ENCODE assay signal across 25 cellular contexts in genomic region chr10:29297678-29298077, GRCh38. TPM values are rescaled to one million over a fixed set of nuclear protein-coding genes. Genes with fewer than 3 reads are reported as not detected.
"Had no signal": no experiment of that assay in that cellular context is flagged by ENCODE, and none has a peak within 500 bp of the region (broad histone marks: within the 10 kb centered on the region; RNA-seq: fewer than 3 reads in every experiment).

No MANE protein-coding gene starts in this region.

- H3K4me3 ChIP-seq: dorsolateral prefrontal cortex, SJCRH30 had no signal

- H3K4me1 ChIP-seq: SJCRH30 had no signal

- H3K27me3 ChIP-seq: SJCRH30 had no signal

- ATAC-seq: activated CD8-positive, alpha-beta memory T cell treated with anti-CD3 and anti-CD28 coated beads, Interleukin-2, amount 10 ng/mL, durations not matched to agents 7 days and 5 days; natural killer cell treated with Interleukin-12 subunit alpha and Interleukin-12 subunit beta and Interleukin-15 and Interleukin-18, amount 100 ng/mL, for 72 hours; right cardiac atrium had no signal

- H3K36me3 Mint-ChIP-seq: activated CD8-positive, alpha-beta memory T cell treated with anti-CD3 and anti-CD28 coated beads, Interleukin-2, amount 10 ng/mL, durations not matched to agents 7 days and 5 days had no signal

- H3K4me1 Mint-ChIP-seq: activated CD8-positive, alpha-beta memory T cell treated with anti-CD3 and anti-CD28 coated beads, Interleukin-2, amount 10 ng/mL, durations not matched to agents 7 days and 5 days had no signal

- DNase-seq: activated CD4-positive, alpha-beta T cell treated with anti-CD3 and anti-CD28 coated beads, Interleukin-2, amount 50 U/mL, for 48 hours; activated CD8-positive, alpha-beta memory T cell treated with anti-CD3 and anti-CD28 coated beads, Interleukin-2, amount 10 ng/mL, durations not matched to agents 7 days and 5 days; activated gamma-delta T cell; activated T-cell treated with anti-CD3 and anti-CD28 coated beads, Interleukin-2, amount 50 U/mL, for 48 hours; dorsolateral prefrontal cortex; endodermal cell; hippocampal formation; posterior cingulate gyrus; right cardiac atrium; SJCRH30; small intestine; stimulated activated CD4-positive, alpha-beta T cell treated with anti-CD3 and anti-CD28 coated beads, Interleukin-4, amount 100 ng/mL, for 4 hours; stimulated activated CD8-positive, alpha-beta memory T cell treated with anti-CD3 and anti-CD28 coated beads, Interleukin-4, amount 100 ng/mL, for 48 hours; stimulated activated naive CD4-positive, alpha-beta T cell treated with Interleukin-2 at 50 U/mL for 16 hours; SW 1271; T-helper 9 cell; trophoblast cell had no signal

- H3K4me3 Mint-ChIP-seq: activated CD8-positive, alpha-beta memory T cell treated with anti-CD3 and anti-CD28 coated beads, Interleukin-2, amount 10 ng/mL, durations not matched to agents 7 days and 5 days; activated naive CD8-positive, alpha-beta T cell; endodermal cell; natural killer cell treated with Interleukin-12 subunit alpha and Interleukin-12 subunit beta and Interleukin-15 and Interleukin-18, amount 100 ng/mL, for 72 hours had no signal

- H3K36me3 ChIP-seq: SJCRH30 had no signal

- FAIRE-seq: small intestine had no signal

- H3K27ac ChIP-seq: dorsolateral prefrontal cortex, SJCRH30 had no signal

- H3K27ac Mint-ChIP-seq: activated CD8-positive, alpha-beta memory T cell treated with anti-CD3 and anti-CD28 coated beads, Interleukin-2, amount 10 ng/mL, durations not matched to agents 7 days and 5 days; activated naive CD8-positive, alpha-beta T cell; endodermal cell; natural killer cell treated with Interleukin-12 subunit alpha and Interleukin-12 subunit beta and Interleukin-15 and Interleukin-18, amount 100 ng/mL, for 72 hours had no signal

RNA-seq across cellular contexts. Expression of gene LYZL1, which starts 8.8 kb away (rescaled TPM):
- total RNA-seq: activated CD8-positive, alpha-beta memory T cell treated with anti-CD3 and anti-CD28 coated beads, Interleukin-2, amount 10 ng/mL, durations not matched to agents 7 days and 5 days; bronchial epithelial cell; dorsolateral prefrontal cortex; endodermal cell; epithelial cell of proximal tubule; glomerular endothelial cell; kidney epithelial cell; liver; mesenteric fat pad; natural killer cell treated with Interleukin-12 subunit alpha and Interleukin-12 subunit beta and Interleukin-15 and Interleukin-18, amount 100 ng/mL, for 72 hours; right cardiac atrium; SJCRH30 had no signal
- polyA plus RNA-seq: liver, right cardiac atrium, small intestine had no signal
